Comparison of ENCODE assay signal across 15 cellular contexts in genomic region chr14:82725188-82725587, GRCh38.
DNase-seq lines count a peak whose midpoint lies in the region; ATAC-seq and TF ChIP-seq lines count a peak whose summit lies in the region.
"Had no signal": no experiment of that assay in that cellular context is flagged by ENCODE, and none has a peak within 500 bp of the region (broad histone marks: within the 10 kb centered on the region; RNA-seq: fewer than 3 reads in every experiment).

No MANE protein-coding gene starts in this region.

- H3K36me3 ChIP-seq in brain microvascular endothelial cell (replicated peaks), result no peaks in the 10 kb centered on the region
- H3K36me3 ChIP-seq: BLaER1, Peyer's patch had no signal

- H3K4me3 Mint-ChIP-seq in nephron progenitor cell, result no peak overlapping the region
- H3K4me3 Mint-ChIP-seq: CD8-positive, alpha-beta memory T cell had no signal

- peak; percentile 54 for DNase-seq in HS-5 (ENCODE audit: low read depth)
- DNase-seq in astrocyte of the hippocampus (ENCODE audit: low read depth, low spot score), result peak; percentile 13
- DNase-seq in foreskin keratinocyte, result peak in 1 of 2 donors; percentile 13
- peak; percentile 18 for DNase-seq in stromal cell of bone marrow (ENCODE audit: low read depth)
- no peak for DNase-seq in brain microvascular endothelial cell
- DNase-seq in nephron progenitor cell, result no peak
- DNase-seq: CD8-positive, alpha-beta memory T cell; Kasumi-1; NCI-H1417 treated with DMSO at 0.1 percent for 48 hours; NCI-H2029; NCI-H510A; Peyer's patch; SIG-M5 had no signal

- H3K27me3 Mint-ChIP-seq in nephron progenitor cell (ENCODE audit: low read depth, poor library complexity), result no peaks in the 10 kb centered on the region
- H3K27me3 Mint-ChIP-seq: CD8-positive, alpha-beta memory T cell had no signal

- in situ Hi-C loops in brain microvascular endothelial cell (cut with HindIII; ENCODE audit: low pct_ligation_motif_present, low sequenced_read_pairs), result no loop called here

- ATAC-seq in foreskin keratinocyte (peak; percentile 39), GM18502 (IDR thresholded peaks at IDR 0.05; ENCODE audit: poor library complexity, unreplicated experiment) (no peak)

- no peaks in the 10 kb centered on the region for H3K36me3 Mint-ChIP-seq in nephron progenitor cell (ENCODE audit: low read depth)
- H3K36me3 Mint-ChIP-seq: CD8-positive, alpha-beta memory T cell had no signal

- no peaks in the 10 kb centered on the region for H3K9me3 Mint-ChIP-seq in nephron progenitor cell

- no peaks in the 10 kb centered on the region for H3K27me3 ChIP-seq in foreskin keratinocyte
- no peaks in the 10 kb centered on the region for H3K27me3 ChIP-seq in brain microvascular endothelial cell (replicated peaks)
- H3K27me3 ChIP-seq: BLaER1, Peyer's patch had no signal

- no peaks in the 10 kb centered on the region for H3K4me1 ChIP-seq in foreskin keratinocyte
- H3K4me1 ChIP-seq: Peyer's patch had no signal

- no peak overlapping the region for H3K4me3 ChIP-seq in brain microvascular endothelial cell (ENCODE audit: low read depth, low read length)
- H3K4me3 ChIP-seq: BLaER1, Peyer's patch had no signal

- no peak overlapping the region for H3K27ac Mint-ChIP-seq in nephron progenitor cell
- H3K27ac Mint-ChIP-seq: CD8-positive, alpha-beta memory T cell had no signal

- peaks cover 5% of the 10 kb centered on the region for H3K4me1 Mint-ChIP-seq in nephron progenitor cell
- H3K4me1 Mint-ChIP-seq: CD8-positive, alpha-beta memory T cell had no signal

- TF ChIP-seq CTCF in foreskin keratinocyte (conservative IDR thresholded peaks at IDR 0.05) (no peak), brain microvascular endothelial cell (IDR thresholded peaks at IDR 0.05; ENCODE audit: low read depth, low read length, missing control alignments) (no peak), nephron progenitor cell (IDR thresholded peaks at IDR 0.05) (no peak)

- H3K27ac ChIP-seq in foreskin keratinocyte (no peak overlapping the region), brain microvascular endothelial cell (no peak overlapping the region)
- H3K27ac ChIP-seq: BLaER1, Peyer's patch had no signal

Comparison
In these comparisons a context has a peak if more than half of its experiments do, and no peak if none do; other contexts are left out.
1. DNase-seq: peak in HS-5 (single experiment), astrocyte of the hippocampus (single experiment) and stromal cell of bone marrow (single experiment); none in brain microvascular endothelial cell (single experiment) and nephron progenitor cell (single experiment).